Comparison of ENCODE assay signal across 1 cellular context in the genomic region with DNA sequence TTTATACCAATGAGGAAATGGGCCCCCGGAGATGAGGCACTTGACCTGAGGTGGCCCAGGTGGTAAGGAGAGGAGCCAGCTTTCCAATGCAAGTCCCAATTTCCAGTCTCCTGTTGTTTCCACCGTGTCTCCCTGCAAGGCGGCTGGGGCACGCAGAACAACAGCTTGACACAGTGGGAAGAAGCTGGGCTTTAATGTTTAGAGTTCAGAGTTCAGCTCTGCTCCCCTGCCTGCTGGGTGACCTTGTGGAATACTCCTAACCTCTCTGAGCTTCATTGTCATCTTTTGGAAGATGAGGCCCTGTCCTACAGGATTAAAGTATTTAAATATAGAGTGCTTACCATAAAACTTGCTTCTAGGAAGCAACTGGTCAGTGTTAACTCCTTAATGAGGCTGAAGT.
TF ChIP-seq lines count a peak whose summit lies in the region.

No MANE protein-coding gene starts in this region.

TF ChIP-seq in H1, 55 proteins besides CTCF, POLR2A, EP300 and RAD21 (continued from another document):
- TF ChIP-seq, protein P1, sequence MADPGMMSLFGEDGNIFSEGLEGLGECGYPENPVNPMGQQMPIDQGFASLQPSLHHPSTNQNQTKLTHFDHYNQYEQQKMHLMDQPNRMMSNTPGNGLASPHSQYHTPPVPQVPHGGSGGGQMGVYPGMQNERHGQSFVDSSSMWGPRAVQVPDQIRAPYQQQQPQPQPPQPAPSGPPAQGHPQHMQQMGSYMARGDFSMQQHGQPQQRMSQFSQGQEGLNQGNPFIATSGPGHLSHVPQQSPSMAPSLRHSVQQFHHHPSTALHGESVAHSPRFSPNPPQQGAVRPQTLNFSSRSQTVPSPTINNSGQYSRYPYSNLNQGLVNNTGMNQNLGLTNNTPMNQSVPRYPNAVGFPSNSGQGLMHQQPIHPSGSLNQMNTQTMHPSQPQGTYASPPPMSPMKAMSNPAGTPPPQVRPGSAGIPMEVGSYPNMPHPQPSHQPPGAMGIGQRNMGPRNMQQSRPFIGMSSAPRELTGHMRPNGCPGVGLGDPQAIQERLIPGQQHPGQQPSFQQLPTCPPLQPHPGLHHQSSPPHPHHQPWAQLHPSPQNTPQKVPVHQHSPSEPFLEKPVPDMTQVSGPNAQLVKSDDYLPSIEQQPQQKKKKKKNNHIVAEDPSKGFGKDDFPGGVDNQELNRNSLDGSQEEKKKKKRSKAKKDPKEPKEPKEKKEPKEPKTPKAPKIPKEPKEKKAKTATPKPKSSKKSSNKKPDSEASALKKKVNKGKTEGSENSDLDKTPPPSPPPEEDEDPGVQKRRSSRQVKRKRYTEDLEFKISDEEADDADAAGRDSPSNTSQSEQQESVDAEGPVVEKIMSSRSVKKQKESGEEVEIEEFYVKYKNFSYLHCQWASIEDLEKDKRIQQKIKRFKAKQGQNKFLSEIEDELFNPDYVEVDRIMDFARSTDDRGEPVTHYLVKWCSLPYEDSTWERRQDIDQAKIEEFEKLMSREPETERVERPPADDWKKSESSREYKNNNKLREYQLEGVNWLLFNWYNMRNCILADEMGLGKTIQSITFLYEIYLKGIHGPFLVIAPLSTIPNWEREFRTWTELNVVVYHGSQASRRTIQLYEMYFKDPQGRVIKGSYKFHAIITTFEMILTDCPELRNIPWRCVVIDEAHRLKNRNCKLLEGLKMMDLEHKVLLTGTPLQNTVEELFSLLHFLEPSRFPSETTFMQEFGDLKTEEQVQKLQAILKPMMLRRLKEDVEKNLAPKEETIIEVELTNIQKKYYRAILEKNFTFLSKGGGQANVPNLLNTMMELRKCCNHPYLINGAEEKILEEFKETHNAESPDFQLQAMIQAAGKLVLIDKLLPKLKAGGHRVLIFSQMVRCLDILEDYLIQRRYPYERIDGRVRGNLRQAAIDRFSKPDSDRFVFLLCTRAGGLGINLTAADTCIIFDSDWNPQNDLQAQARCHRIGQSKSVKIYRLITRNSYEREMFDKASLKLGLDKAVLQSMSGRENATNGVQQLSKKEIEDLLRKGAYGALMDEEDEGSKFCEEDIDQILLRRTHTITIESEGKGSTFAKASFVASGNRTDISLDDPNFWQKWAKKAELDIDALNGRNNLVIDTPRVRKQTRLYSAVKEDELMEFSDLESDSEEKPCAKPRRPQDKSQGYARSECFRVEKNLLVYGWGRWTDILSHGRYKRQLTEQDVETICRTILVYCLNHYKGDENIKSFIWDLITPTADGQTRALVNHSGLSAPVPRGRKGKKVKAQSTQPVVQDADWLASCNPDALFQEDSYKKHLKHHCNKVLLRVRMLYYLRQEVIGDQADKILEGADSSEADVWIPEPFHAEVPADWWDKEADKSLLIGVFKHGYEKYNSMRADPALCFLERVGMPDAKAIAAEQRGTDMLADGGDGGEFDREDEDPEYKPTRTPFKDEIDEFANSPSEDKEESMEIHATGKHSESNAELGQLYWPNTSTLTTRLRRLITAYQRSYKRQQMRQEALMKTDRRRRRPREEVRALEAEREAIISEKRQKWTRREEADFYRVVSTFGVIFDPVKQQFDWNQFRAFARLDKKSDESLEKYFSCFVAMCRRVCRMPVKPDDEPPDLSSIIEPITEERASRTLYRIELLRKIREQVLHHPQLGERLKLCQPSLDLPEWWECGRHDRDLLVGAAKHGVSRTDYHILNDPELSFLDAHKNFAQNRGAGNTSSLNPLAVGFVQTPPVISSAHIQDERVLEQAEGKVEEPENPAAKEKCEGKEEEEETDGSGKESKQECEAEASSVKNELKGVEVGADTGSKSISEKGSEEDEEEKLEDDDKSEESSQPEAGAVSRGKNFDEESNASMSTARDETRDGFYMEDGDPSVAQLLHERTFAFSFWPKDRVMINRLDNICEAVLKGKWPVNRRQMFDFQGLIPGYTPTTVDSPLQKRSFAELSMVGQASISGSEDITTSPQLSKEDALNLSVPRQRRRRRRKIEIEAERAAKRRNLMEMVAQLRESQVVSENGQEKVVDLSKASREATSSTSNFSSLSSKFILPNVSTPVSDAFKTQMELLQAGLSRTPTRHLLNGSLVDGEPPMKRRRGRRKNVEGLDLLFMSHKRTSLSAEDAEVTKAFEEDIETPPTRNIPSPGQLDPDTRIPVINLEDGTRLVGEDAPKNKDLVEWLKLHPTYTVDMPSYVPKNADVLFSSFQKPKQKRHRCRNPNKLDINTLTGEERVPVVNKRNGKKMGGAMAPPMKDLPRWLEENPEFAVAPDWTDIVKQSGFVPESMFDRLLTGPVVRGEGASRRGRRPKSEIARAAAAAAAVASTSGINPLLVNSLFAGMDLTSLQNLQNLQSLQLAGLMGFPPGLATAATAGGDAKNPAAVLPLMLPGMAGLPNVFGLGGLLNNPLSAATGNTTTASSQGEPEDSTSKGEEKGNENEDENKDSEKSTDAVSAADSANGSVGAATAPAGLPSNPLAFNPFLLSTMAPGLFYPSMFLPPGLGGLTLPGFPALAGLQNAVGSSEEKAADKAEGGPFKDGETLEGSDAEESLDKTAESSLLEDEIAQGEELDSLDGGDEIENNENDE (IDR thresholded peaks at IDR 0.05; ENCODE audit: insufficient replicate concordance, low read length) = no peak
- no peak for TF ChIP-seq SIRT6 (IDR thresholded peaks at IDR 0.05; ENCODE audit: low read length)
- TF ChIP-seq CHD1 (IDR thresholded peaks at IDR 0.05; ENCODE audit: low read depth, low read length) = no peak
